ENCODE assay signal across 13 cellular contexts in genomic region chr15:50797926-50798325, GRCh38. TPM values are rescaled to one million over a fixed set of nuclear protein-coding genes. Genes with fewer than 3 reads are reported as not detected.
DNase-seq lines count a peak whose midpoint lies in the region; ATAC-seq and TF ChIP-seq lines count a peak whose summit lies in the region.
"Had no signal": no experiment of that assay in that cellular context is flagged by ENCODE, and none has a peak within 500 bp of the region (broad histone marks: within the 10 kb centered on the region; RNA-seq: fewer than 3 reads in every experiment).

No MANE protein-coding gene starts in this region.

- H3K27me3 Mint-ChIP-seq in MCF 10A (ENCODE audit: insufficient read depth, unreplicated experiment) (no peaks in the 10 kb centered on the region), mesothelial cell of epicardium (ENCODE audit: low read depth) (no peaks in the 10 kb centered on the region)
- H3K27me3 Mint-ChIP-seq in activated naive CD4-positive, alpha-beta T cell treated with anti-CD3 and anti-CD28 coated beads for 36 hours (ENCODE audit: low read depth): no peaks in the 10 kb centered on the region
- H3K27me3 Mint-ChIP-seq: B cell had no signal

- no peak for ATAC-seq in HG03520 (IDR thresholded peaks at IDR 0.05; ENCODE audit: unreplicated experiment)

- no peaks in the 10 kb centered on the region for H3K36me3 Mint-ChIP-seq in MCF 10A (ENCODE audit: insufficient read depth, unreplicated experiment)
- H3K36me3 Mint-ChIP-seq in mesothelial cell of epicardium: no peaks in the 10 kb centered on the region
- H3K36me3 Mint-ChIP-seq in activated naive CD4-positive, alpha-beta T cell treated with anti-CD3 and anti-CD28 coated beads for 36 hours (ENCODE audit: low read depth): no peaks in the 10 kb centered on the region

- intact Hi-C loops in MCF 10A (cut with micrococcal nuclease): no loop called here
- intact Hi-C loops in activated naive CD4-positive, alpha-beta T cell treated with anti-CD3 and anti-CD28 coated beads for 36 hours (cut with micrococcal nuclease): no loop called here

- CTCF ChIA-PET in MCF 10A (lab: Yijun Ruan, JAX): interaction anchor here (0.5 kb wide), 1 partner anchor 19 kb away, joined by 3 read pairs; no protein-coding TSS in a partner anchor
- CTCF ChIA-PET in activated naive CD4-positive, alpha-beta T cell treated with anti-CD3 and anti-CD28 coated beads for 36 hours (lab: Charles Lee): no interaction called here

- H3K4me3 Mint-ChIP-seq in MCF 10A (ENCODE audit: unreplicated experiment) (no peak overlapping the region), mesothelial cell of epicardium (no peak overlapping the region)
- no peak overlapping the region for H3K4me3 Mint-ChIP-seq in activated naive CD4-positive, alpha-beta T cell treated with anti-CD3 and anti-CD28 coated beads for 36 hours
- H3K4me3 Mint-ChIP-seq: activated T-helper 1 cell treated with anti-CD3 and anti-CD28 coated beads, Interleukin-12 subunit alpha, Interleukin-12 subunit beta, Interleukin-2, Interleukin-4 antibody, amounts not matched to agents 30 ng/mL and 10 ng/mL and 1 ng/mL, durations not matched to agents 14 hours and 24 hours and 36 hours; B cell had no signal

- DNase-seq in NCI-H1048 (lab: John Stamatoyannopoulos, UW): peak; percentile 42
- peak; percentile 4 for DNase-seq in MCF 10A (ENCODE audit: unreplicated experiment)
- DNase-seq in mesothelial cell of epicardium (ENCODE audit: low spot score in 2 of 2, unreplicated experiment in 2 of 2): no peak
- peak; percentile 62 for DNase-seq in ureter (ENCODE audit: low spot score)
- DNase-seq in activated naive CD4-positive, alpha-beta T cell treated with anti-CD3 and anti-CD28 coated beads for 36 hours: no peak
- DNase-seq in KBM-7: no peak
- DNase-seq: left ventricle myocardium inferior, NCI-H187 treated with DMSO at 0.1 percent for 48 hours, SHP77 treated with DMSO at 0.1 percent for 48 hours, stomach had no signal

- H3K27ac Mint-ChIP-seq in MCF 10A (ENCODE audit: low read depth, unreplicated experiment) (no peak overlapping the region), mesothelial cell of epicardium (peak overlapping the region; percentile 85)
- no peak overlapping the region for H3K27ac Mint-ChIP-seq in activated naive CD4-positive, alpha-beta T cell treated with anti-CD3 and anti-CD28 coated beads for 36 hours
- H3K27ac Mint-ChIP-seq: activated T-helper 1 cell treated with anti-CD3 and anti-CD28 coated beads, Interleukin-12 subunit alpha, Interleukin-12 subunit beta, Interleukin-2, Interleukin-4 antibody, amounts not matched to agents 30 ng/mL and 10 ng/mL and 1 ng/mL, durations not matched to agents 14 hours and 24 hours and 36 hours; B cell had no signal

- H3K4me1 Mint-ChIP-seq in MCF 10A (ENCODE audit: insufficient read depth, unreplicated experiment): peaks cover 10% of the 10 kb centered on the region
- peaks cover 36% of the 10 kb centered on the region for H3K4me1 Mint-ChIP-seq in mesothelial cell of epicardium
- no peaks in the 10 kb centered on the region for H3K4me1 Mint-ChIP-seq in activated naive CD4-positive, alpha-beta T cell treated with anti-CD3 and anti-CD28 coated beads for 36 hours (ENCODE audit: low read depth)
- H3K4me1 Mint-ChIP-seq: B cell had no signal

- POLR2A ChIA-PET in MCF 10A (lab: Yijun Ruan, JAX): interaction anchor here (0.7 to 1.7 kb wide), 7 partner anchors 11 to 111 kb away, joined by 3 to 9 read pairs (median 3); partner anchors contain the start of gene SPPL2A

- no peak for TF ChIP-seq CTCF in MCF 10A (IDR thresholded peaks at IDR 0.05; ENCODE audit: unreplicated experiment)
- no peak for TF ChIP-seq CTCF in mesothelial cell of epicardium (IDR thresholded peaks at IDR 0.05; ENCODE audit: unreplicated experiment)

- BruUV-seq in MCF 10A (replicated peaks; lab: Mats Ljungman, UMichigan): no TSS peak

- H3K9me3 Mint-ChIP-seq in MCF 10A (ENCODE audit: unreplicated experiment) (no peaks in the 10 kb centered on the region), mesothelial cell of epicardium (no peaks in the 10 kb centered on the region)
- H3K9me3 Mint-ChIP-seq in activated naive CD4-positive, alpha-beta T cell treated with anti-CD3 and anti-CD28 coated beads for 36 hours: no peaks in the 10 kb centered on the region
- H3K9me3 Mint-ChIP-seq: activated T-helper 1 cell treated with anti-CD3 and anti-CD28 coated beads, Interleukin-12 subunit alpha, Interleukin-12 subunit beta, Interleukin-2, Interleukin-4 antibody, amounts not matched to agents 30 ng/mL and 10 ng/mL and 1 ng/mL, durations not matched to agents 14 hours and 24 hours and 36 hours had no signal

- in situ Hi-C loops in KBM-7 (cut with MboI; ENCODE audit: low pct_unique_long_range_greater_than_20kb, low sequenced_read_pairs): no loop called here

RNA-seq across cellular contexts. Expression of gene SPPL2A, which starts 32.4 kb away (rescaled TPM):
- total RNA-seq in MCF 10A (2022): 93.0 and 122 TPM in 2 replicates
- 53.7 to 58.9 TPM (median 56.4 TPM) in 3 replicates for total RNA-seq in mesothelial cell of epicardium
- 144 TPM for total RNA-seq in ureter
- total RNA-seq in activated naive CD4-positive, alpha-beta T cell treated with anti-CD3 and anti-CD28 coated beads for 36 hours: 10 to 100 TPM; 37.7 to 41.6 TPM

Comparison
In these comparisons a context has a peak if more than half of its experiments do, and no peak if none do; other contexts are left out.
1. DNase-seq: peak in NCI-H1048 (single experiment), MCF 10A (single experiment) and ureter (single experiment); none in mesothelial cell of epicardium (0 of 2), activated naive CD4-positive, alpha-beta T cell treated with anti-CD3 and anti-CD28 coated beads for 36 hours (single experiment) and KBM-7 (single experiment).